ENCODE assay signal across 2 cellular contexts in the genomic region with DNA sequence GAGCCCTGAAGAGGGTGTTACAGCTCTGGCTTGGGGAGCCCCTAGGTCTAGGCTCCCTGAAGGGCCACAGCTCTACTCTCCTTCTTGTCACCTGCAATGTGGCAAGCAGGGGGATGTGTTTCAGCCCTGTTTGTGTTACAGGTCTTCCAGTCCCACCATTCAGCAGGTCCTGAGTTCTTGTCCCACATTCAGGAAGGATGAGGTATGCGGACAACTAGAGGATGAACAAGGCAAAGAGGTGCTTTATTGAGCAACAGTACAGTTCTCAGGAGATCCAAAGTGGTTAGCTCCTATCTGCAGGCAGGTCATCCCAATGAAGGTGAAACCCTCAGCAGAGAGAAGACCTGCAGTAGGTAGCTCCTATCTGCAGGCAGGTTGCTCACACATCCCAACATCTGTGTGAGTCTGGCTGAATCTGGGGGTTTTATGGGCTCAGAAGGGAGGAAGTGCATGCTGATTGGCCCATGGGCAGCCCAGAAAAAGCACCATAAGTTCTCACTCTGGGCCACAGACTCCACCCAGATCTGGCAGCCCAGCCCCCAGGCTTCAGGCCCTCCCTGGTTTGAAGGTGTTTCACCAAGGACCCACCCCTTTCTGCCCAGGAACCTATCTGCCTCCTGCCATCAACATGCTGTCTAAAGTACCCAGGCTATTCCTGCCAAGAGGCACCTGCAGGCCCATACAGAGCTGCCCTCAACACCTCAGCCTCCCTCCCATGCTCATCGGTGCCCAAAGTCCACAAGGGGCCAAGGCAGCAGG.
TF ChIP-seq lines count a peak whose summit lies in the region.

No MANE protein-coding gene starts in this region.

TF ChIP-seq in HCT116, 20 proteins besides CTCF, POLR2A, EP300 and RAD21:
- TF ChIP-seq POLR2AphosphoS5 (IDR thresholded peaks at IDR 0.05; ENCODE audit: low read depth, low read length) (no peak), CBX3 (IDR thresholded peaks at IDR 0.05; ENCODE audit: low read depth) (no peak), ZNF274 (IDR thresholded peaks at IDR 0.05; ENCODE audit: low read depth, low read length) (no peak), EZH2phosphoT487 (IDR thresholded peaks at IDR 0.05; ENCODE audit: borderline replicate concordance) (no peak), CEBPB (IDR thresholded peaks at IDR 0.05; ENCODE audit: low read depth) (no peak), SRF (IDR thresholded peaks at IDR 0.05; ENCODE audit: low read depth) (no peak), TCF7L2 (IDR thresholded peaks at IDR 0.05; ENCODE audit: borderline replicate concordance, extremely low read depth, insufficient read depth, insufficient read length) (no peak)
- TF ChIP-seq, protein P1, sequence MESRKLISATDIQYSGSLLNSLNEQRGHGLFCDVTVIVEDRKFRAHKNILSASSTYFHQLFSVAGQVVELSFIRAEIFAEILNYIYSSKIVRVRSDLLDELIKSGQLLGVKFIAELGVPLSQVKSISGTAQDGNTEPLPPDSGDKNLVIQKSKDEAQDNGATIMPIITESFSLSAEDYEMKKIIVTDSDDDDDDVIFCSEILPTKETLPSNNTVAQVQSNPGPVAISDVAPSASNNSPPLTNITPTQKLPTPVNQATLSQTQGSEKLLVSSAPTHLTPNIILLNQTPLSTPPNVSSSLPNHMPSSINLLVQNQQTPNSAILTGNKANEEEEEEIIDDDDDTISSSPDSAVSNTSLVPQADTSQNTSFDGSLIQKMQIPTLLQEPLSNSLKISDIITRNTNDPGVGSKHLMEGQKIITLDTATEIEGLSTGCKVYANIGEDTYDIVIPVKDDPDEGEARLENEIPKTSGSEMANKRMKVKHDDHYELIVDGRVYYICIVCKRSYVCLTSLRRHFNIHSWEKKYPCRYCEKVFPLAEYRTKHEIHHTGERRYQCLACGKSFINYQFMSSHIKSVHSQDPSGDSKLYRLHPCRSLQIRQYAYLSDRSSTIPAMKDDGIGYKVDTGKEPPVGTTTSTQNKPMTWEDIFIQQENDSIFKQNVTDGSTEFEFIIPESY (IDR thresholded peaks at IDR 0.05; ENCODE audit: extremely low read depth, insufficient replicate concordance, low read length): no peak
TF ChIP-seq in HCT116: peak in this region for 0.

TF ChIP-seq in H1, 55 proteins besides CTCF, POLR2A, EP300 and RAD21:
- TF ChIP-seq TAF7 (optimal IDR thresholded peaks at IDR 0.05; ENCODE audit: borderline replicate concordance, low read depth, low read length) (no peak), NANOG (IDR thresholded peaks at IDR 0.05; ENCODE audit: insufficient read depth, low read depth, low read length, poor library complexity, severe bottlenecking) (no peak), SUZ12 (IDR thresholded peaks at IDR 0.05; ENCODE audit: low read length) (no peak), ZNF274 (IDR thresholded peaks at IDR 0.05; ENCODE audit: borderline replicate concordance, extremely low read depth, low read length) (no peak), TBP (IDR thresholded peaks at IDR 0.05; ENCODE audit: low read depth, low read length) (no peak), RXRA (IDR thresholded peaks at IDR 0.05; ENCODE audit: insufficient read depth, low read depth, low read length) (no peak), SRF (IDR thresholded peaks at IDR 0.05; ENCODE audit: low read depth, low read length) (no peak), YY1 (IDR thresholded peaks at IDR 0.05; ENCODE audit: low read depth, low read length) (no peak), SP4 (IDR thresholded peaks at IDR 0.05; ENCODE audit: low read length) (no peak), TEAD4 (IDR thresholded peaks at IDR 0.05; ENCODE audit: low read depth, low read length) (no peak), SP2 (IDR thresholded peaks at IDR 0.05; ENCODE audit: low read length) (no peak)
- TF ChIP-seq, protein P2, sequence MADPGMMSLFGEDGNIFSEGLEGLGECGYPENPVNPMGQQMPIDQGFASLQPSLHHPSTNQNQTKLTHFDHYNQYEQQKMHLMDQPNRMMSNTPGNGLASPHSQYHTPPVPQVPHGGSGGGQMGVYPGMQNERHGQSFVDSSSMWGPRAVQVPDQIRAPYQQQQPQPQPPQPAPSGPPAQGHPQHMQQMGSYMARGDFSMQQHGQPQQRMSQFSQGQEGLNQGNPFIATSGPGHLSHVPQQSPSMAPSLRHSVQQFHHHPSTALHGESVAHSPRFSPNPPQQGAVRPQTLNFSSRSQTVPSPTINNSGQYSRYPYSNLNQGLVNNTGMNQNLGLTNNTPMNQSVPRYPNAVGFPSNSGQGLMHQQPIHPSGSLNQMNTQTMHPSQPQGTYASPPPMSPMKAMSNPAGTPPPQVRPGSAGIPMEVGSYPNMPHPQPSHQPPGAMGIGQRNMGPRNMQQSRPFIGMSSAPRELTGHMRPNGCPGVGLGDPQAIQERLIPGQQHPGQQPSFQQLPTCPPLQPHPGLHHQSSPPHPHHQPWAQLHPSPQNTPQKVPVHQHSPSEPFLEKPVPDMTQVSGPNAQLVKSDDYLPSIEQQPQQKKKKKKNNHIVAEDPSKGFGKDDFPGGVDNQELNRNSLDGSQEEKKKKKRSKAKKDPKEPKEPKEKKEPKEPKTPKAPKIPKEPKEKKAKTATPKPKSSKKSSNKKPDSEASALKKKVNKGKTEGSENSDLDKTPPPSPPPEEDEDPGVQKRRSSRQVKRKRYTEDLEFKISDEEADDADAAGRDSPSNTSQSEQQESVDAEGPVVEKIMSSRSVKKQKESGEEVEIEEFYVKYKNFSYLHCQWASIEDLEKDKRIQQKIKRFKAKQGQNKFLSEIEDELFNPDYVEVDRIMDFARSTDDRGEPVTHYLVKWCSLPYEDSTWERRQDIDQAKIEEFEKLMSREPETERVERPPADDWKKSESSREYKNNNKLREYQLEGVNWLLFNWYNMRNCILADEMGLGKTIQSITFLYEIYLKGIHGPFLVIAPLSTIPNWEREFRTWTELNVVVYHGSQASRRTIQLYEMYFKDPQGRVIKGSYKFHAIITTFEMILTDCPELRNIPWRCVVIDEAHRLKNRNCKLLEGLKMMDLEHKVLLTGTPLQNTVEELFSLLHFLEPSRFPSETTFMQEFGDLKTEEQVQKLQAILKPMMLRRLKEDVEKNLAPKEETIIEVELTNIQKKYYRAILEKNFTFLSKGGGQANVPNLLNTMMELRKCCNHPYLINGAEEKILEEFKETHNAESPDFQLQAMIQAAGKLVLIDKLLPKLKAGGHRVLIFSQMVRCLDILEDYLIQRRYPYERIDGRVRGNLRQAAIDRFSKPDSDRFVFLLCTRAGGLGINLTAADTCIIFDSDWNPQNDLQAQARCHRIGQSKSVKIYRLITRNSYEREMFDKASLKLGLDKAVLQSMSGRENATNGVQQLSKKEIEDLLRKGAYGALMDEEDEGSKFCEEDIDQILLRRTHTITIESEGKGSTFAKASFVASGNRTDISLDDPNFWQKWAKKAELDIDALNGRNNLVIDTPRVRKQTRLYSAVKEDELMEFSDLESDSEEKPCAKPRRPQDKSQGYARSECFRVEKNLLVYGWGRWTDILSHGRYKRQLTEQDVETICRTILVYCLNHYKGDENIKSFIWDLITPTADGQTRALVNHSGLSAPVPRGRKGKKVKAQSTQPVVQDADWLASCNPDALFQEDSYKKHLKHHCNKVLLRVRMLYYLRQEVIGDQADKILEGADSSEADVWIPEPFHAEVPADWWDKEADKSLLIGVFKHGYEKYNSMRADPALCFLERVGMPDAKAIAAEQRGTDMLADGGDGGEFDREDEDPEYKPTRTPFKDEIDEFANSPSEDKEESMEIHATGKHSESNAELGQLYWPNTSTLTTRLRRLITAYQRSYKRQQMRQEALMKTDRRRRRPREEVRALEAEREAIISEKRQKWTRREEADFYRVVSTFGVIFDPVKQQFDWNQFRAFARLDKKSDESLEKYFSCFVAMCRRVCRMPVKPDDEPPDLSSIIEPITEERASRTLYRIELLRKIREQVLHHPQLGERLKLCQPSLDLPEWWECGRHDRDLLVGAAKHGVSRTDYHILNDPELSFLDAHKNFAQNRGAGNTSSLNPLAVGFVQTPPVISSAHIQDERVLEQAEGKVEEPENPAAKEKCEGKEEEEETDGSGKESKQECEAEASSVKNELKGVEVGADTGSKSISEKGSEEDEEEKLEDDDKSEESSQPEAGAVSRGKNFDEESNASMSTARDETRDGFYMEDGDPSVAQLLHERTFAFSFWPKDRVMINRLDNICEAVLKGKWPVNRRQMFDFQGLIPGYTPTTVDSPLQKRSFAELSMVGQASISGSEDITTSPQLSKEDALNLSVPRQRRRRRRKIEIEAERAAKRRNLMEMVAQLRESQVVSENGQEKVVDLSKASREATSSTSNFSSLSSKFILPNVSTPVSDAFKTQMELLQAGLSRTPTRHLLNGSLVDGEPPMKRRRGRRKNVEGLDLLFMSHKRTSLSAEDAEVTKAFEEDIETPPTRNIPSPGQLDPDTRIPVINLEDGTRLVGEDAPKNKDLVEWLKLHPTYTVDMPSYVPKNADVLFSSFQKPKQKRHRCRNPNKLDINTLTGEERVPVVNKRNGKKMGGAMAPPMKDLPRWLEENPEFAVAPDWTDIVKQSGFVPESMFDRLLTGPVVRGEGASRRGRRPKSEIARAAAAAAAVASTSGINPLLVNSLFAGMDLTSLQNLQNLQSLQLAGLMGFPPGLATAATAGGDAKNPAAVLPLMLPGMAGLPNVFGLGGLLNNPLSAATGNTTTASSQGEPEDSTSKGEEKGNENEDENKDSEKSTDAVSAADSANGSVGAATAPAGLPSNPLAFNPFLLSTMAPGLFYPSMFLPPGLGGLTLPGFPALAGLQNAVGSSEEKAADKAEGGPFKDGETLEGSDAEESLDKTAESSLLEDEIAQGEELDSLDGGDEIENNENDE (IDR thresholded peaks at IDR 0.05; ENCODE audit: insufficient replicate concordance, low read length): no peak
- TF ChIP-seq, protein P3, sequence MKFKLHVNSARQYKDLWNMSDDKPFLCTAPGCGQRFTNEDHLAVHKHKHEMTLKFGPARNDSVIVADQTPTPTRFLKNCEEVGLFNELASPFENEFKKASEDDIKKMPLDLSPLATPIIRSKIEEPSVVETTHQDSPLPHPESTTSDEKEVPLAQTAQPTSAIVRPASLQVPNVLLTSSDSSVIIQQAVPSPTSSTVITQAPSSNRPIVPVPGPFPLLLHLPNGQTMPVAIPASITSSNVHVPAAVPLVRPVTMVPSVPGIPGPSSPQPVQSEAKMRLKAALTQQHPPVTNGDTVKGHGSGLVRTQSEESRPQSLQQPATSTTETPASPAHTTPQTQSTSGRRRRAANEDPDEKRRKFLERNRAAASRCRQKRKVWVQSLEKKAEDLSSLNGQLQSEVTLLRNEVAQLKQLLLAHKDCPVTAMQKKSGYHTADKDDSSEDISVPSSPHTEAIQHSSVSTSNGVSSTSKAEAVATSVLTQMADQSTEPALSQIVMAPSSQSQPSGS (IDR thresholded peaks at IDR 0.05; ENCODE audit: low read length): no peak
